Comparison of ENCODE assay signal across 16 cellular contexts in genomic region chrX:154093965-154094364, GRCh38. TPM values are rescaled to one million over a fixed set of nuclear protein-coding genes. Genes with fewer than 3 reads are reported as not detected.
DNase-seq lines count a peak whose midpoint lies in the region; ATAC-seq and TF ChIP-seq lines count a peak whose summit lies in the region.
"Had no signal": no experiment of that assay in that cellular context is flagged by ENCODE, and none has a peak within 500 bp of the region (broad histone marks: within the 10 kb centered on the region; RNA-seq: fewer than 3 reads in every experiment).

No MANE protein-coding gene starts in this region.

- H3K36me3 Mint-ChIP-seq in endodermal cell (ENCODE audit: low read depth): peaks cover 17% of the 10 kb centered on the region

- peak overlapping the region; percentile 23 for H3K27ac Mint-ChIP-seq in endodermal cell

- H4K20me1 ChIP-seq in osteoblast (ENCODE audit: insufficient read depth, low read length) (peaks cover 58% of the 10 kb centered on the region), PC-3 (ENCODE audit: low read length) (peaks cover 48% of the 10 kb centered on the region)

- H3K4me3 ChIP-seq in endodermal cell (ENCODE audit: low read length) (peak overlapping the region; percentile 88), osteoblast (ENCODE audit: insufficient read depth, low read length) (no peak overlapping the region), PC-3 (ENCODE audit: low read length) (no peak overlapping the region), tibial nerve (peak overlapping the region in 1 of 4 donors; percentile 12)
- H3K4me3 ChIP-seq: gastrocnemius medialis, SJSA1 had no signal

- 42 to 67% methylated on average over 1 of the region's 5 CpGs for WGBS in endodermal cell (ENCODE audit: insufficient coverage in 1 of 2, insufficient read length in 1 of 2), 2 experiments
- 40 to 62% methylated on average over 5 of the region's 5 CpGs for WGBS in tibial nerve, 2 donors

- H3K4me1 ChIP-seq in endodermal cell (ENCODE audit: control insufficient read depth, insufficient read depth, low read length): no peaks in the 10 kb centered on the region
- H3K4me1 ChIP-seq in osteoblast (ENCODE audit: insufficient read depth, low read length): peaks cover 24% of the 10 kb centered on the region
- H3K4me1 ChIP-seq in PC-3 (ENCODE audit: insufficient read depth, low read length): peaks cover 29% of the 10 kb centered on the region
- H3K4me1 ChIP-seq in tibial nerve: peaks cover 0 to 56% (median 17%) of the 10 kb centered on the region in 4 donors

- no peak overlapping the region for H3K27ac ChIP-seq in endodermal cell (ENCODE audit: low read depth, low read length)
- no peak overlapping the region for H3K27ac ChIP-seq in osteoblast (ENCODE audit: low read depth, low read length)
- H3K27ac ChIP-seq in PC-3 (ENCODE audit: low read length): no peak overlapping the region
- peak overlapping the region in 2 of 4 donors; percentile 57 to 95 for H3K27ac ChIP-seq in tibial nerve
- H3K27ac ChIP-seq: SJSA1, skin epidermis had no signal

- POLR2A ChIA-PET in PC-3 (lab: Charles Lee; ENCODE audit: unreplicated experiment): no interaction called here

- H3K4me1 Mint-ChIP-seq in endodermal cell: peaks cover 53% of the 10 kb centered on the region

- DNase-seq in ELF-1 (ENCODE audit: low read depth, low spot score): peak; percentile 54
- DNase-seq in SW480 (ENCODE audit: low spot score): peak; percentile 33
- peak; percentile 61 for DNase-seq in endodermal cell
- DNase-seq in osteoblast (ENCODE audit: insufficient read length, low spot score, missing footprints): no peak
- DNase-seq in HuH-7.5 (ENCODE audit: low spot score): no peak
- DNase-seq in PC-3: no peak
- DNase-seq in tibial nerve (ENCODE audit: low spot score in 2 of 2): no peak
- DNase-seq: activated CD4-positive, alpha-beta T cell treated with anti-CD3 and anti-CD28 coated beads, Interleukin-2, amount 50 U/mL, for 48 hours; gastrocnemius medialis; MM.1S; NCI-H446 treated with DMSO at 0.1 percent for 48 hours had no signal

- H3K9ac ChIP-seq in endodermal cell (ENCODE audit: extremely low read depth, low read length, poor library complexity, severe bottlenecking): no peak overlapping the region
- no peak overlapping the region for H3K9ac ChIP-seq in PC-3 (ENCODE audit: low read length)

- H3K9me3 ChIP-seq in endodermal cell (ENCODE audit: control insufficient read depth, low read length): no peaks in the 10 kb centered on the region
- H3K9me3 ChIP-seq in osteoblast (ENCODE audit: low read depth, low read length): no peaks in the 10 kb centered on the region
- H3K9me3 ChIP-seq in PC-3 (ENCODE audit: low read length): no peaks in the 10 kb centered on the region
- no peaks in the 10 kb centered on the region for H3K9me3 ChIP-seq in tibial nerve
- H3K9me3 ChIP-seq: gastrocnemius medialis, SJSA1 had no signal

- H3K4me2 ChIP-seq in osteoblast (ENCODE audit: insufficient read depth, low read length): peak overlapping the region; percentile 2
- H3K4me2 ChIP-seq in PC-3 (ENCODE audit: low read length): no peak overlapping the region

- H2AFZ ChIP-seq in osteoblast (ENCODE audit: low read length): no peak overlapping the region
- no peak overlapping the region for H2AFZ ChIP-seq in PC-3 (ENCODE audit: low read length)

- peaks cover 3% of the 10 kb centered on the region for H3K36me3 ChIP-seq in endodermal cell (ENCODE audit: control insufficient read depth, insufficient read depth, low read length)
- peaks cover 6% of the 10 kb centered on the region for H3K36me3 ChIP-seq in osteoblast (ENCODE audit: insufficient read depth, low read length)
- peaks cover 8% of the 10 kb centered on the region for H3K36me3 ChIP-seq in PC-3 (ENCODE audit: low read depth, low read length)
- H3K36me3 ChIP-seq in tibial nerve: no peaks in the 10 kb centered on the region
- H3K36me3 ChIP-seq: gastrocnemius medialis had no signal

- BruUV-seq in PC-3 (replicated peaks; lab: Mats Ljungman, UMichigan): no TSS peak

- no peaks in the 10 kb centered on the region for H3K27me3 Mint-ChIP-seq in endodermal cell (ENCODE audit: insufficient read depth)

- no peak for TF ChIP-seq POLR2A in tibial nerve (IDR thresholded peaks at IDR 0.05)

- H3K9me2 ChIP-seq in PC-3 (replicated peaks; ENCODE audit: low read length): no peaks in the 10 kb centered on the region

- CTCF ChIA-PET in PC-3 (lab: Charles Lee): no interaction called here

- H3K4me3 Mint-ChIP-seq in endodermal cell: peak overlapping the region; percentile 32

- H3K27me3 ChIP-seq in endodermal cell (ENCODE audit: control insufficient read depth, insufficient read depth, low read length, poor library complexity, severe bottlenecking): no peaks in the 10 kb centered on the region
- H3K27me3 ChIP-seq in osteoblast (ENCODE audit: insufficient read depth, low read length): peaks cover 2% of the 10 kb centered on the region
- H3K27me3 ChIP-seq in PC-3 (ENCODE audit: low read length): no peaks in the 10 kb centered on the region
- no peaks in the 10 kb centered on the region for H3K27me3 ChIP-seq in tibial nerve
- H3K27me3 ChIP-seq: gastrocnemius medialis, SJSA1 had no signal

- no peak for TF ChIP-seq EP300 in tibial nerve (IDR thresholded peaks at IDR 0.05)

- no peaks in the 10 kb centered on the region for H3F3A ChIP-seq in PC-3 (ENCODE audit: low read length, unreplicated experiment)

- intact Hi-C loops in PC-3 (cut with micrococcal nuclease): no loop called here

- peaks cover 53% of the 10 kb centered on the region for H3K9me3 Mint-ChIP-seq in endodermal cell

- ATAC-seq in PC-3: no peak
- ATAC-seq in HG03139 (IDR thresholded peaks at IDR 0.05; ENCODE audit: unreplicated experiment): no peak
- ATAC-seq: gastrocnemius medialis had no signal

- TF ChIP-seq CTCF in endodermal cell (conservative IDR thresholded peaks at IDR 0.05) (no peak), osteoblast (IDR thresholded peaks at IDR 0.05; ENCODE audit: extremely low read depth, low read depth, low read length) (no peak), PC-3 (conservative IDR thresholded peaks at IDR 0.05; ENCODE audit: low read depth, low read length) (no peak), tibial nerve (IDR thresholded peaks at IDR 0.05) (no peak)

- H3K79me2 ChIP-seq in osteoblast (ENCODE audit: insufficient read depth, low read length): peaks cover 73% of the 10 kb centered on the region
- H3K79me2 ChIP-seq in PC-3 (ENCODE audit: low read length): peaks cover 83% of the 10 kb centered on the region

RNA-seq across cellular contexts. Expression of gene MECP2, which starts 3.6 kb away (rescaled TPM):
- total RNA-seq in endodermal cell: 10 to 100 TPM; 34.4 to 35.3 TPM
- polyA plus RNA-seq in endodermal cell (2013, experiment 1 of 2): 29.4 TPM
- polyA plus RNA-seq in endodermal cell (2013, experiment 2 of 2): 27.3 TPM
- 31.1 and 33.3 TPM in 2 replicates for total RNA-seq in osteoblast
- total RNA-seq in PC-3 (2014; rRNA removed): 40.8 and 47.3 TPM in 2 replicates
- 10 to 100 TPM; 71.6 to 96.5 (median 83.1) TPM for total RNA-seq in tibial nerve

RNA-seq across cellular contexts. Expression of gene OPN1LW, which starts 50.1 kb away (rescaled TPM):
- total RNA-seq in endodermal cell (not detected), osteoblast (not detected in 2 replicates), PC-3 (2014; rRNA removed) (not detected in 2 replicates), tibial nerve (not detected)
- not detected for polyA plus RNA-seq in endodermal cell (2013, experiment 1 of 2)
- not detected for polyA plus RNA-seq in endodermal cell (2013, experiment 2 of 2)
- total RNA-seq: bronchial epithelial cell, gastrocnemius medialis, lower leg skin, SJSA1 had no signal

Comparison
In these comparisons a context has a peak if more than half of its experiments do, and no peak if none do; other contexts are left out.
1. DNase-seq: peak in ELF-1 (single experiment), SW480 (single experiment) and endodermal cell (single experiment); none in osteoblast (single experiment), HuH-7.5 (single experiment), PC-3 (single experiment) and tibial nerve (0 of 2).